In genomic region chr1:48114596-48115384, GRCh38 we compare ENCODE assay signal across 17 cellular contexts.
DNase-seq lines count a peak whose midpoint lies in the region; ATAC-seq, FAIRE-seq and TF ChIP-seq lines count a peak whose summit lies in the region.
"Had no signal": no experiment of that assay in that cellular context is flagged by ENCODE, and none has a peak within 500 bp of the region (broad histone marks: within the 10 kb centered on the region; RNA-seq: fewer than 3 reads in every experiment).

No MANE protein-coding gene starts in this region.

- peaks cover 20% of the 10 kb centered on the region for H3K4me1 Mint-ChIP-seq in endodermal cell
- H3K4me1 Mint-ChIP-seq in stimulated activated memory B cell treated with anti-CD40 and anti-IgM and Interleukin-4, amounts not matched to agents 10 μg/mL and 1 μg/mL and 100 μg/mL, for 72 hours = no peaks in the 10 kb centered on the region

- H3K9me3 Mint-ChIP-seq in endodermal cell = peaks cover 6% of the 10 kb centered on the region
- peaks cover 4% of the 10 kb centered on the region for H3K9me3 Mint-ChIP-seq in stimulated activated memory B cell treated with anti-CD40 and anti-IgM and Interleukin-4, amounts not matched to agents 10 μg/mL and 1 μg/mL and 100 μg/mL, for 72 hours

- TF ChIP-seq EP300 in HepG2 (IDR thresholded peaks at IDR 0.05; ENCODE audit: low read depth in 2 of 2, low read length in 2 of 2) = no peak
- TF ChIP-seq EP300 in HepG2 (CRISPR knock-in tag; IDR thresholded peaks at IDR 0.05; ENCODE audit: borderline replicate concordance) = no peak

- TF ChIP-seq CTCF in HepG2 (CRISPR knock-in tag; IDR thresholded peaks at IDR 0.05) (no peak), right lobe of liver (IDR thresholded peaks at IDR 0.05) (no peak), endodermal cell (conservative IDR thresholded peaks at IDR 0.05) (no peak), spleen (IDR thresholded peaks at IDR 0.05 in 8 of 11, conservative IDR thresholded peaks at IDR 0.05 in 3 of 11) (no peak)

- no peaks in the 10 kb centered on the region for H3K79me2 ChIP-seq in HepG2 (ENCODE audit: insufficient read depth, low read length)

- no peak overlapping the region for H3K4me3 Mint-ChIP-seq in endodermal cell
- H3K4me3 Mint-ChIP-seq in stimulated activated memory B cell treated with anti-CD40 and anti-IgM and Interleukin-4, amounts not matched to agents 10 μg/mL and 1 μg/mL and 100 μg/mL, for 72 hours = no peak overlapping the region

- H4K20me1 ChIP-seq in HepG2 (ENCODE audit: insufficient read depth, low read length) = no peaks in the 10 kb centered on the region

- H3K36me3 ChIP-seq in HepG2 (replicated peaks in 1 of 2; ENCODE audit: control insufficient read depth in 1 of 2, insufficient read depth in 2 of 2, low read length in 2 of 2) (no peaks in the 10 kb centered on the region), right lobe of liver (no peaks in the 10 kb centered on the region), endodermal cell (ENCODE audit: control insufficient read depth, insufficient read depth, low read length) (no peaks in the 10 kb centered on the region), spleen (no peaks in the 10 kb centered on the region)
- H3K36me3 ChIP-seq: HAP-1 had no signal

- POLR2A ChIA-PET in HepG2 (lab: Yijun Ruan, JAX) = no interaction called here

- TF ChIP-seq POLR2A in HepG2 (IDR thresholded peaks at IDR 0.05; ENCODE audit: insufficient read depth in 1 of 2, low read depth in 2 of 2, low read length in 2 of 2) = no peak
- TF ChIP-seq POLR2A in right lobe of liver (IDR thresholded peaks at IDR 0.05) = no peak
- TF ChIP-seq POLR2A in spleen (IDR thresholded peaks at IDR 0.05) = no peak

- H3K4me3 ChIP-seq in HepG2 (replicated peaks in 1 of 3; ENCODE audit: insufficient read depth in 1 of 3, low read depth in 2 of 3, low read length in 3 of 3) = peak overlapping the region in 2 of 3 experiments; percentile 19 to 43; a peak in 1 of 6 replicates
- H3K4me3 ChIP-seq in right lobe of liver = no peak overlapping the region
- H3K4me3 ChIP-seq in endodermal cell (ENCODE audit: low read length) = no peak overlapping the region
- no peak overlapping the region for H3K4me3 ChIP-seq in spleen
- H3K4me3 ChIP-seq: GM12878, HAP-1 had no signal

- H3K27me3 Mint-ChIP-seq in endodermal cell (ENCODE audit: insufficient read depth) = peaks cover 2% of the 10 kb centered on the region
- peaks cover 22% of the 10 kb centered on the region for H3K27me3 Mint-ChIP-seq in stimulated activated memory B cell treated with anti-CD40 and anti-IgM and Interleukin-4, amounts not matched to agents 10 μg/mL and 1 μg/mL and 100 μg/mL, for 72 hours

- H3K9me3 ChIP-seq in HepG2 (ENCODE audit: low read length) = peaks cover 13% of the 10 kb centered on the region; the same call in 1 of the 2 replicates
- no peaks in the 10 kb centered on the region for H3K9me3 ChIP-seq in right lobe of liver
- H3K9me3 ChIP-seq in endodermal cell (ENCODE audit: control insufficient read depth, low read length) = peaks cover 13% of the 10 kb centered on the region
- H3K9me3 ChIP-seq in spleen = peaks cover 0 to 17% (median 13%) of the 10 kb centered on the region in 8 donors
- H3K9me3 ChIP-seq: HAP-1 had no signal

- no peaks in the 10 kb centered on the region for H3K27me3 ChIP-seq in HepG2 (ENCODE audit: control insufficient read depth in 1 of 2, insufficient read depth in 2 of 2, low read length in 2 of 2)
- H3K27me3 ChIP-seq in right lobe of liver = no peaks in the 10 kb centered on the region
- no peaks in the 10 kb centered on the region for H3K27me3 ChIP-seq in endodermal cell (ENCODE audit: control insufficient read depth, insufficient read depth, low read length, poor library complexity, severe bottlenecking)
- H3K27me3 ChIP-seq in spleen (replicated peaks in 1 of 7) = no peaks in the 10 kb centered on the region

- WGBS in HepG2 (ENCODE audit: low lambda C conversion rate) = 15% methylated on average over 2 of the region's 4 CpGs
- WGBS in right lobe of liver (ENCODE audit: insufficient coverage, low coverage, low lambda C conversion rate, missing lambda C conversion rate) = 83% methylated on average over 2 of the region's 4 CpGs
- 93 to 95% methylated on average over 4 of the region's 4 CpGs for WGBS in endodermal cell (ENCODE audit: insufficient coverage in 1 of 2, insufficient read length in 1 of 2), 2 experiments
- 71 to 84% (median 80%) methylated on average over 3 to 4 of the region's 4 CpGs for WGBS in spleen, 5 donors

- H3K27ac ChIP-seq in HepG2 (ENCODE audit: extremely low read length, insufficient read depth, low read length) (peak overlapping the region; percentile 46), right lobe of liver (no peak overlapping the region), endodermal cell (ENCODE audit: low read depth, low read length) (no peak overlapping the region), spleen (no peak overlapping the region)
- H3K27ac ChIP-seq: C4-2B had no signal

- H3K4me1 ChIP-seq in HepG2 (ENCODE audit: insufficient read depth, low read length) = peaks cover 32% of the 10 kb centered on the region
- no peaks in the 10 kb centered on the region for H3K4me1 ChIP-seq in right lobe of liver
- peaks cover 4% of the 10 kb centered on the region for H3K4me1 ChIP-seq in endodermal cell (ENCODE audit: control insufficient read depth, insufficient read depth, low read length)
- H3K4me1 ChIP-seq in spleen = no peaks in the 10 kb centered on the region
- H3K4me1 ChIP-seq: HAP-1 had no signal

- DNase-seq in HepG2 (ENCODE audit: low spot score) (peak; percentile 41), right lobe of liver (no peak), endodermal cell (no peak), myocyte (ENCODE audit: low read depth) (peak; percentile 28), occipital lobe (lab: John Stamatoyannopoulos, UW) (no peak), DMS53 (lab: John Stamatoyannopoulos, UW) (no peak), spleen (no peak)
- DNase-seq: DMS79, NCI-H1092, NCI-H1694, NCI-H69 had no signal

- H3K9ac ChIP-seq in HepG2 (ENCODE audit: insufficient read depth, low read depth, low read length) (peak overlapping the region; percentile 47), endodermal cell (ENCODE audit: extremely low read depth, low read length, poor library complexity, severe bottlenecking) (no peak overlapping the region)

- peak overlapping the region; percentile 66 for H3K4me2 ChIP-seq in HepG2 (ENCODE audit: low read depth, low read length)

- BruUV-seq in HepG2 (replicated peaks; lab: Mats Ljungman, UMichigan) = no TSS peak

- peak overlapping the region; percentile 59 for H3K27ac Mint-ChIP-seq in endodermal cell
- H3K27ac Mint-ChIP-seq in stimulated activated memory B cell treated with anti-CD40 and anti-IgM and Interleukin-4, amounts not matched to agents 10 μg/mL and 1 μg/mL and 100 μg/mL, for 72 hours = no peak overlapping the region

- no peak overlapping the region for H2AFZ ChIP-seq in HepG2 (ENCODE audit: low read length)

- intact Hi-C loops in HepG2 (cut with micrococcal nuclease; ENCODE audit: unreplicated experiment) (no loop called here), right lobe of liver (cut with DNase I) (loop anchor here (5.0 kb wide), 1 partner anchor 88 kb away; no protein-coding TSS in a partner anchor), spleen (cut with DNase I; ENCODE audit: low total_unique reads) (loop anchor here (5.0 to 10.0 kb wide), 2 partner anchors 88 to 380 kb away; no protein-coding TSS in a partner anchor)

- H3K36me3 Mint-ChIP-seq in endodermal cell (ENCODE audit: low read depth) = peaks cover 15% of the 10 kb centered on the region
- no peaks in the 10 kb centered on the region for H3K36me3 Mint-ChIP-seq in stimulated activated memory B cell treated with anti-CD40 and anti-IgM and Interleukin-4, amounts not matched to agents 10 μg/mL and 1 μg/mL and 100 μg/mL, for 72 hours

- CTCF ChIA-PET in HepG2 (lab: Yijun Ruan, JAX; ENCODE audit: low intra/inter-chr PET ratio, low total read pairs) = interaction anchor here (0.8 kb wide), 1 partner anchor 87 kb away, joined by 5 read pairs; no protein-coding TSS in a partner anchor

- peak; percentile 8 for FAIRE-seq in HepG2 (lab: Jason Lieb, UNC)
- FAIRE-seq: GM12878, GM18507 had no signal

- ATAC-seq in HepG2 (peak; percentile 69), right lobe of liver (no peak)
- ATAC-seq in stimulated activated memory B cell treated with anti-CD40 and anti-IgM and Interleukin-4, amounts not matched to agents 10 μg/mL and 1 μg/mL and 100 μg/mL, for 72 hours = peak; percentile 31
- ATAC-seq: GM12878, Right ventricle myocardium inferior had no signal

- in situ Hi-C loops in HepG2 (cut with HindIII; ENCODE audit: extremely low pct_ligation_motif_present, low pct_unique_long_range_greater_than_20kb) = no loop called here

- no peak for TF ChIP-seq RAD21 in HepG2 (CRISPR knock-in tag; IDR thresholded peaks at IDR 0.05)

TF ChIP-seq in HepG2, 621 proteins besides CTCF, POLR2A, EP300 and RAD21 (continues in another document):
- no peak for TF ChIP-seq ZNF343 (CRISPR knock-in tag; IDR thresholded peaks at IDR 0.05)
- no peak for TF ChIP-seq ZNF225 (CRISPR knock-in tag; IDR thresholded peaks at IDR 0.05)
- TF ChIP-seq YEATS2 (CRISPR knock-in tag; IDR thresholded peaks at IDR 0.05; ENCODE audit: borderline replicate concordance) = no peak
- TF ChIP-seq TBX3 (IDR thresholded peaks at IDR 0.05; ENCODE audit: borderline replicate concordance) = no peak
- no peak for TF ChIP-seq MTF1 (CRISPR knock-in tag; IDR thresholded peaks at IDR 0.05)
- no peak for TF ChIP-seq RFX3 (CRISPR knock-in tag; IDR thresholded peaks at IDR 0.05)
- TF ChIP-seq PAX8 (CRISPR knock-in tag; IDR thresholded peaks at IDR 0.05; ENCODE audit: borderline replicate concordance) = no peak
- no peak for TF ChIP-seq NFATC3 (CRISPR knock-in tag; IDR thresholded peaks at IDR 0.05)
- no peak for TF ChIP-seq ZBTB38 (CRISPR knock-in tag; IDR thresholded peaks at IDR 0.05)
- peak; percentile 36; the same call in 1 of the 2 replicates for TF ChIP-seq HNF4A (CRISPR knock-in tag; IDR thresholded peaks at IDR 0.05)
- peak; percentile 16 for TF ChIP-seq TEAD3 (CRISPR knock-in tag; optimal IDR thresholded peaks at IDR 0.05; ENCODE audit: borderline replicate concordance)
- no peak for TF ChIP-seq TCF12 (IDR thresholded peaks at IDR 0.05)
- TF ChIP-seq TCF12 (CRISPR knock-in tag; IDR thresholded peaks at IDR 0.05) = 0 out of 2 replicates have a peak, but pooled peaks have one; percentile 22
- TF ChIP-seq NFIB (CRISPR knock-in tag; IDR thresholded peaks at IDR 0.05; ENCODE audit: borderline replicate concordance) = no peak
- TF ChIP-seq PHF8 (CRISPR knock-in tag; IDR thresholded peaks at IDR 0.05) = no peak
- no peak for TF ChIP-seq SOX6 (IDR thresholded peaks at IDR 0.05)
- TF ChIP-seq SOX6 (CRISPR knock-in tag; IDR thresholded peaks at IDR 0.05) = peak; percentile 32; the same call in 1 of the 2 replicates

Comparison
In these comparisons a context has a peak if more than half of its experiments do, and no peak if none do; other contexts are left out.
1. ATAC-seq: peak in HepG2 (single experiment) and stimulated activated memory B cell treated with anti-CD40 and anti-IgM and Interleukin-4, amounts not matched to agents 10 μg/mL and 1 μg/mL and 100 μg/mL, for 72 hours (single experiment); none in right lobe of liver (0 of 4).
2. DNase-seq: peak in HepG2 (single experiment) and myocyte (single experiment); none in right lobe of liver (0 of 3), endodermal cell (single experiment), occipital lobe (single experiment), DMS53 (single experiment) and spleen (single experiment).
3. H3K4me3 ChIP-seq: peak in HepG2 (2 of 3); none in right lobe of liver (0 of 3), endodermal cell (single experiment) and spleen (0 of 8).